In genomic region chr11:47858169-47858543, GRCh38 we compare ENCODE assay signal across 12 cellular contexts. TPM values are rescaled to one million over a fixed set of nuclear protein-coding genes. Genes with fewer than 3 reads are reported as not detected.
DNase-seq lines count a peak whose midpoint lies in the region; ATAC-seq, FAIRE-seq and TF ChIP-seq lines count a peak whose summit lies in the region.
"Had no signal": no experiment of that assay in that cellular context is flagged by ENCODE, and none has a peak within 500 bp of the region (broad histone marks: within the 10 kb centered on the region; RNA-seq: fewer than 3 reads in every experiment).

No MANE protein-coding gene starts in this region.

- dilution Hi-C loops in mammary epithelial cell (cut with HindIII; ENCODE audit: low sequenced_read_pairs), result loop anchor here (10.0 kb wide), 1 partner anchor 513 kb away; no protein-coding TSS in a partner anchor

- H3K79me1 ChIP-seq in mesenchymal stem cell (replicated peaks; ENCODE audit: low read length, poor library complexity, severe bottlenecking), result no peaks in the 10 kb centered on the region

- no peak overlapping the region for H2BK5ac ChIP-seq in mesenchymal stem cell (ENCODE audit: low read depth, low read length, poor library complexity, severe bottlenecking)

- H3K9ac ChIP-seq in mammary epithelial cell (ENCODE audit: insufficient read depth, low read length) (no peak overlapping the region), mesenchymal stem cell (ENCODE audit: low read length) (peak overlapping the region; percentile 65)

- no peak overlapping the region for H4K8ac ChIP-seq in mesenchymal stem cell (ENCODE audit: low read length)

- H2BK120ac ChIP-seq in mesenchymal stem cell (ENCODE audit: low read depth, low read length), result no peak overlapping the region

- H3K4me1 ChIP-seq in mammary epithelial cell (ENCODE audit: insufficient read depth, low read length) (no peaks in the 10 kb centered on the region), mesenchymal stem cell (ENCODE audit: control insufficient read depth, insufficient read depth, low read depth, low read length) (peaks cover 1% of the 10 kb centered on the region), small intestine (ENCODE audit: control insufficient read depth in 2 of 2, insufficient read depth in 1 of 2, low read depth in 1 of 2, low read length in 1 of 2) (no peaks in the 10 kb centered on the region), PC-9 (replicated peaks; ENCODE audit: insufficient read depth) (peaks cover 16% of the 10 kb centered on the region)

- 2% methylated on average over 7 of the region's 7 CpGs for WGBS in mammary epithelial cell (ENCODE audit: low coverage, missing lambda C conversion rate)
- WGBS in mesenchymal stem cell, result 56% methylated on average over 7 of the region's 7 CpGs
- 38 to 58% (median 55%) methylated on average over 7 of the region's 7 CpGs for WGBS in small intestine, 3 donors

- H2BK12ac ChIP-seq in mesenchymal stem cell (ENCODE audit: low read length in 2 of 2), result peak overlapping the region in 1 of 2 experiments; percentile 28

- DNase-seq in AG20443 (ENCODE audit: low spot score), result peak; percentile 90
- DNase-seq in mammary epithelial cell, result peak; percentile 60
- DNase-seq in mesenchymal stem cell, result peak; percentile 69
- no peak for DNase-seq in GM10248 (ENCODE audit: extremely low spot score)
- no peak for DNase-seq in small intestine
- no peak for DNase-seq in PC-9
- DNase-seq: activated gamma-delta T cell treated with Interleukin-2 at 50 U/mL for 16 hours, DMS 273 treated with DMSO at 0.1 percent for 48 hours, NCI-H187 treated with DMSO at 0.1 percent for 48 hours, nephron progenitor cell had no signal

- H3K79me2 ChIP-seq in mammary epithelial cell (ENCODE audit: insufficient read depth, low read length), result no peaks in the 10 kb centered on the region
- no peaks in the 10 kb centered on the region for H3K79me2 ChIP-seq in PC-9 (ENCODE audit: low read depth)

- no peak overlapping the region for H3K18ac ChIP-seq in mesenchymal stem cell (ENCODE audit: low read depth in 1 of 2, low read length in 2 of 2)

- intact Hi-C loops in mammary epithelial cell (cut with micrococcal nuclease), result no loop called here
- intact Hi-C loops in PC-9 (cut with micrococcal nuclease; ENCODE audit: unreplicated experiment), result no loop called here

- H3K27me3 ChIP-seq in mammary epithelial cell (ENCODE audit: insufficient read depth, low read length) (no peaks in the 10 kb centered on the region), mesenchymal stem cell (ENCODE audit: control insufficient read depth in 1 of 2, insufficient read depth in 1 of 2, low read length in 2 of 2) (no peaks in the 10 kb centered on the region), small intestine (ENCODE audit: control insufficient read depth in 2 of 2, insufficient read depth in 2 of 2, low read length in 2 of 2) (no peaks in the 10 kb centered on the region), PC-9 (ENCODE audit: insufficient read depth, low read depth) (no peaks in the 10 kb centered on the region)

- no peak overlapping the region for H2AK5ac ChIP-seq in mesenchymal stem cell (ENCODE audit: low read length, severe bottlenecking)

- H3K14ac ChIP-seq in mesenchymal stem cell (ENCODE audit: low read length in 2 of 2), result no peak overlapping the region

- TF ChIP-seq CTCF in mammary epithelial cell (conservative IDR thresholded peaks at IDR 0.05 in 1 of 2, IDR thresholded peaks at IDR 0.05 in 1 of 2; ENCODE audit: extremely low read depth in 1 of 2, insufficient read depth in 1 of 2, low read depth in 1 of 2, low read length in 2 of 2), result no peak
- TF ChIP-seq CTCF in GM10248 (IDR thresholded peaks at IDR 0.05; ENCODE audit: control extremely low read depth, extremely low read depth, low read depth, missing control alignments), result no peak
- no peak for TF ChIP-seq CTCF in PC-9 (conservative IDR thresholded peaks at IDR 0.05)

- H3K9me2 ChIP-seq in PC-9 (ENCODE audit: insufficient read depth), result no peaks in the 10 kb centered on the region

- H3K4me3 ChIP-seq in mammary epithelial cell (replicated peaks in 1 of 3; ENCODE audit: insufficient read depth in 1 of 3, low read depth in 2 of 3, low read length in 3 of 3) (no peak overlapping the region), mesenchymal stem cell (ENCODE audit: insufficient read depth in 1 of 2, low read depth in 1 of 2, low read length in 2 of 2) (no peak overlapping the region), small intestine (ENCODE audit: low read depth in 1 of 2, low read length in 2 of 2) (no peak overlapping the region), PC-9 (no peak overlapping the region)

- CTCF ChIA-PET in mammary epithelial cell (lab: Charles Lee; ENCODE audit: low non-redundant PET), result no interaction called here
- CTCF ChIA-PET in GM10248 (lab: Yijun Ruan, JAX), result interaction anchor here (2.2 kb wide), 1 partner anchor 8 kb away, joined by 5 read pairs; no protein-coding TSS in a partner anchor
- CTCF ChIA-PET in PC-9 (lab: Charles Lee), result interaction anchor here (1.1 kb wide), 1 partner anchor 66 kb away, joined by 3 read pairs; no protein-coding TSS in a partner anchor

- H3K4me2 ChIP-seq in mammary epithelial cell (ENCODE audit: insufficient read depth, low read depth, low read length) (no peak overlapping the region), mesenchymal stem cell (ENCODE audit: low read length, poor library complexity, severe bottlenecking) (no peak overlapping the region), PC-9 (no peak overlapping the region)

- peaks cover 7% of the 10 kb centered on the region; the same call in 1 of the 2 replicates for H3F3A ChIP-seq in PC-9 (ENCODE audit: insufficient read depth, low read depth)

- H3K23ac ChIP-seq in mesenchymal stem cell (ENCODE audit: low read length in 2 of 2), result no peak overlapping the region

- ATAC-seq in HG03175 (IDR thresholded peaks at IDR 0.05; ENCODE audit: unreplicated experiment) (peak; percentile 3), HG03139 (IDR thresholded peaks at IDR 0.05; ENCODE audit: unreplicated experiment) (no peak)

- H4K20me1 ChIP-seq in mammary epithelial cell (ENCODE audit: insufficient read depth, low read length), result no peaks in the 10 kb centered on the region
- H4K20me1 ChIP-seq in PC-9 (ENCODE audit: insufficient read depth), result no peaks in the 10 kb centered on the region

- FAIRE-seq in small intestine (lab: Jason Lieb, UNC), result no peak

- H3K9me3 ChIP-seq in mammary epithelial cell (replicated peaks; ENCODE audit: insufficient read depth, low read length) (no peaks in the 10 kb centered on the region), mesenchymal stem cell (ENCODE audit: control insufficient read depth, low read length) (no peaks in the 10 kb centered on the region), small intestine (ENCODE audit: control insufficient read depth, low read depth) (no peaks in the 10 kb centered on the region), PC-9 (ENCODE audit: insufficient read depth, low read depth) (no peaks in the 10 kb centered on the region)

- no peak overlapping the region for H3K4ac ChIP-seq in mesenchymal stem cell (ENCODE audit: low read depth in 1 of 2, low read length in 2 of 2)

- H3K36me3 ChIP-seq in mammary epithelial cell (ENCODE audit: insufficient read depth, low read length), result no peaks in the 10 kb centered on the region
- H3K36me3 ChIP-seq in mesenchymal stem cell (ENCODE audit: control insufficient read depth in 1 of 2, insufficient read depth in 2 of 2, low read depth in 1 of 2, low read length in 2 of 2), result no peaks in the 10 kb centered on the region
- no peaks in the 10 kb centered on the region for H3K36me3 ChIP-seq in small intestine (ENCODE audit: control insufficient read depth in 2 of 2, insufficient read depth in 2 of 2, low read length in 2 of 2)
- H3K36me3 ChIP-seq in PC-9 (ENCODE audit: low read depth), result no peaks in the 10 kb centered on the region

- H2BK15ac ChIP-seq in mesenchymal stem cell (ENCODE audit: low read depth, poor library complexity, severe bottlenecking), result no peak overlapping the region

- in situ Hi-C loops in mammary epithelial cell (cut with MboI; ENCODE audit: low sequenced_read_pairs in 2 of 2), result no loop called here

- H2AFZ ChIP-seq in mammary epithelial cell (ENCODE audit: low read depth, low read length) (no peak overlapping the region), mesenchymal stem cell (ENCODE audit: low read depth, low read length) (no peak overlapping the region), PC-9 (no peak overlapping the region)

- BruUV-seq in mammary epithelial cell (replicated peaks; lab: Mats Ljungman, UMichigan) (no TSS peak), PC-9 (replicated peaks; lab: Mats Ljungman, UMichigan) (no TSS peak)

- POLR2A ChIA-PET in GM10248 (lab: Yijun Ruan, JAX), result no interaction called here
- POLR2A ChIA-PET in PC-9 (lab: Charles Lee; ENCODE audit: unreplicated experiment), result no interaction called here

- H4K91ac ChIP-seq in mesenchymal stem cell (ENCODE audit: low read length), result no peak overlapping the region

- H3K27ac ChIP-seq in mammary epithelial cell (ENCODE audit: insufficient read depth, low read depth, low read length) (no peak overlapping the region), mesenchymal stem cell (ENCODE audit: low read length, poor library complexity, severe bottlenecking) (no peak overlapping the region), small intestine (ENCODE audit: low read depth in 1 of 2, low read length in 1 of 2) (no peak overlapping the region), PC-9 (no peak overlapping the region)

RNA-seq across cellular contexts. Expression of gene NUP160, which starts 10.0 kb away (rescaled TPM):
- total RNA-seq in mammary epithelial cell (10 to 100 TPM; 20.8 to 29.3 TPM), PC-9 (2021) (61.7 and 73.2 TPM in 2 replicates)
- polyA plus RNA-seq in mammary epithelial cell (17.6 TPM), small intestine (10 to 100 TPM in 1 of 3 donors, 1 to 10 TPM in 2; 7.8 to 15.1 (median 8.3) TPM)
- 51.7 TPM for polyA minus RNA-seq in mammary epithelial cell
- 12.5 TPM for polyA plus RNA-seq in mesenchymal stem cell (2013, experiment 1 of 2)
- 12.7 TPM for polyA plus RNA-seq in mesenchymal stem cell (2013, experiment 2 of 2)

Comparison
In these comparisons a context has a peak if more than half of its experiments do, and no peak if none do; other contexts are left out.
1. DNase-seq: peak in AG20443 (single experiment), mammary epithelial cell (single experiment) and mesenchymal stem cell (single experiment); none in GM10248 (single experiment), small intestine (single experiment) and PC-9 (0 of 2).